ENCODE assay signal across 8 cellular contexts in the genomic region with DNA sequence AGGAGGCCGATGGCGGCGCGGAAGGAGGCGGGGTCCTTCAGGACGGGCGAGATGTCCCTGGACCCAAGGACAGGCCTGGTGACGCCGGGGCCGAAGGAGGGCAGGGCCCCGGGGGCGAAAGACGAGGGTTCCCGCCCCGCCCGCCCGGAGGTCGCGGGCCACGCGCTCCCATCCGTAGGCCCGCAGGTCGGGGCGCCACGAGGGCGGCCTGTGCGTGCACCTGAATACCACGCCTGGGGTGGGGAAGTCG. TPM values are rescaled to one million over a fixed set of nuclear protein-coding genes. Genes with fewer than 3 reads are reported as not detected.
DNase-seq lines count a peak whose midpoint lies in the region; ATAC-seq and TF ChIP-seq lines count a peak whose summit lies in the region.

No MANE protein-coding gene starts in this region.

- peaks cover 42% of the 10 kb centered on the region for H3K36me3 ChIP-seq in HUES48 (ENCODE audit: control insufficient read depth, insufficient read depth, low read length)
- no peaks in the 10 kb centered on the region for H3K36me3 ChIP-seq in neural cell (ENCODE audit: insufficient read depth, low read length)

- H3K4me2 ChIP-seq in neural cell (ENCODE audit: low read length) = peak overlapping the region; percentile 80

- peaks cover 7% of the 10 kb centered on the region; the same call in 1 of the 2 replicates for H3K4me1 ChIP-seq in HUES48 (ENCODE audit: control insufficient read depth, insufficient read depth, low read length)

- peak overlapping the region; percentile 94 for H3K27ac ChIP-seq in HUES48 (ENCODE audit: low read depth, low read length)
- H3K27ac ChIP-seq in cingulate gyrus (ENCODE audit: low read depth, low read length) = peak overlapping the region; percentile 65
- peak overlapping the region; percentile 56 for H3K27ac ChIP-seq in neural cell (ENCODE audit: low read length)

- H3K4me3 ChIP-seq in HUES48 (ENCODE audit: low read depth, low read length) (peak overlapping the region; percentile 91), neural cell (ENCODE audit: low read length) (peak overlapping the region; percentile 94)

- DNase-seq in NCI-H526 (lab: John Stamatoyannopoulos, UW) = no peak
- no peak for DNase-seq in D341Med (ENCODE audit: low spot score)
- DNase-seq in NCI-H2196 (lab: John Stamatoyannopoulos, UW; ENCODE audit: unreplicated experiment) = no peak

- ATAC-seq in GM19455 (IDR thresholded peaks at IDR 0.05; ENCODE audit: unreplicated experiment) (peak; percentile 18), HG03565 (IDR thresholded peaks at IDR 0.05; ENCODE audit: unreplicated experiment) (no peak)

- peak overlapping the region; percentile 42 for H2AFZ ChIP-seq in neural cell (ENCODE audit: low read depth, low read length)

- no peaks in the 10 kb centered on the region for H3K27me3 ChIP-seq in HUES48 (ENCODE audit: control insufficient read depth, insufficient read depth, low read length)
- H3K27me3 ChIP-seq in neural cell (ENCODE audit: insufficient read depth, low read depth, low read length) = no peaks in the 10 kb centered on the region

- no peaks in the 10 kb centered on the region for H3F3A ChIP-seq in neural cell (ENCODE audit: insufficient read depth, low read length, poor library complexity, severe bottlenecking)

- no peaks in the 10 kb centered on the region for H3K9me2 ChIP-seq in neural cell (ENCODE audit: insufficient read depth, low read length)

- no peaks in the 10 kb centered on the region for H4K20me1 ChIP-seq in neural cell (ENCODE audit: insufficient read depth)

- H3K9ac ChIP-seq in HUES48 (ENCODE audit: low read depth, low read length) = peak overlapping the region; percentile 94
- peak overlapping the region; percentile 78 for H3K9ac ChIP-seq in neural cell (ENCODE audit: low read length)

- TF ChIP-seq EP300 in neural cell (conservative IDR thresholded peaks at IDR 0.05; ENCODE audit: poor library complexity, severe bottlenecking) = no peak

- H3K79me2 ChIP-seq in neural cell (replicated peaks; ENCODE audit: insufficient read depth, low read length) = no peaks in the 10 kb centered on the region

- no peak for TF ChIP-seq RAD21 in neural cell (conservative IDR thresholded peaks at IDR 0.05)

- no peak for TF ChIP-seq CTCF in neural cell (IDR thresholded peaks at IDR 0.05; ENCODE audit: poor library complexity, severe bottlenecking)

- H3K9me3 ChIP-seq in HUES48 (ENCODE audit: control insufficient read depth, insufficient read depth, low read length) (no peaks in the 10 kb centered on the region), neural cell (ENCODE audit: low read length) (no peaks in the 10 kb centered on the region)

TF ChIP-seq in neural cell, 6 proteins besides CTCF, POLR2A, EP300 and RAD21:
- TF ChIP-seq MXI1 (conservative IDR thresholded peaks at IDR 0.05; ENCODE audit: poor library complexity, severe bottlenecking) = peak; percentile 95
- TF ChIP-seq, protein P1, sequence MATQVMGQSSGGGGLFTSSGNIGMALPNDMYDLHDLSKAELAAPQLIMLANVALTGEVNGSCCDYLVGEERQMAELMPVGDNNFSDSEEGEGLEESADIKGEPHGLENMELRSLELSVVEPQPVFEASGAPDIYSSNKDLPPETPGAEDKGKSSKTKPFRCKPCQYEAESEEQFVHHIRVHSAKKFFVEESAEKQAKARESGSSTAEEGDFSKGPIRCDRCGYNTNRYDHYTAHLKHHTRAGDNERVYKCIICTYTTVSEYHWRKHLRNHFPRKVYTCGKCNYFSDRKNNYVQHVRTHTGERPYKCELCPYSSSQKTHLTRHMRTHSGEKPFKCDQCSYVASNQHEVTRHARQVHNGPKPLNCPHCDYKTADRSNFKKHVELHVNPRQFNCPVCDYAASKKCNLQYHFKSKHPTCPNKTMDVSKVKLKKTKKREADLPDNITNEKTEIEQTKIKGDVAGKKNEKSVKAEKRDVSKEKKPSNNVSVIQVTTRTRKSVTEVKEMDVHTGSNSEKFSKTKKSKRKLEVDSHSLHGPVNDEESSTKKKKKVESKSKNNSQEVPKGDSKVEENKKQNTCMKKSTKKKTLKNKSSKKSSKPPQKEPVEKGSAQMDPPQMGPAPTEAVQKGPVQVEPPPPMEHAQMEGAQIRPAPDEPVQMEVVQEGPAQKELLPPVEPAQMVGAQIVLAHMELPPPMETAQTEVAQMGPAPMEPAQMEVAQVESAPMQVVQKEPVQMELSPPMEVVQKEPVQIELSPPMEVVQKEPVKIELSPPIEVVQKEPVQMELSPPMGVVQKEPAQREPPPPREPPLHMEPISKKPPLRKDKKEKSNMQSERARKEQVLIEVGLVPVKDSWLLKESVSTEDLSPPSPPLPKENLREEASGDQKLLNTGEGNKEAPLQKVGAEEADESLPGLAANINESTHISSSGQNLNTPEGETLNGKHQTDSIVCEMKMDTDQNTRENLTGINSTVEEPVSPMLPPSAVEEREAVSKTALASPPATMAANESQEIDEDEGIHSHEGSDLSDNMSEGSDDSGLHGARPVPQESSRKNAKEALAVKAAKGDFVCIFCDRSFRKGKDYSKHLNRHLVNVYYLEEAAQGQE (IDR thresholded peaks at IDR 0.05; ENCODE audit: borderline replicate concordance) = no peak
TF ChIP-seq in neural cell: peak in this region for 1.

RNA-seq across cellular contexts. Expression of a gene that starts 0.2 kb away (rescaled TPM):
- 52.0 and 52.5 TPM in 2 replicates for polyA plus RNA-seq in neural cell
- 12.7 and 15.1 TPM in 2 replicates for polyA minus RNA-seq in neural cell

RNA-seq across cellular contexts. Expression of a gene that starts 7.9 kb away (rescaled TPM):
- 1.0 and 5.2 TPM in 2 replicates for polyA plus RNA-seq in neural cell
- 1.5 and 10.5 TPM in 2 replicates for polyA minus RNA-seq in neural cell

RNA-seq across cellular contexts. Expression of a gene that starts 26.5 kb away (rescaled TPM):
- not detected in 2 replicates for polyA plus RNA-seq in neural cell
- 0.24 TPM in 1 of 2 replicates, not detected in the other for polyA minus RNA-seq in neural cell

RNA-seq across cellular contexts. Expression of a gene that starts 45.2 kb away (rescaled TPM):
- polyA plus RNA-seq in neural cell = 18.9 and 19.4 TPM in 2 replicates
- polyA minus RNA-seq in neural cell = 15.3 and 16.8 TPM in 2 replicates

RNA-seq across cellular contexts. Expression of a gene that starts 45.4 kb away (rescaled TPM):
- 56.8 and 70.2 TPM in 2 replicates for polyA plus RNA-seq in neural cell
- 35.1 and 37.7 TPM in 2 replicates for polyA minus RNA-seq in neural cell
